In the genomic region with DNA sequence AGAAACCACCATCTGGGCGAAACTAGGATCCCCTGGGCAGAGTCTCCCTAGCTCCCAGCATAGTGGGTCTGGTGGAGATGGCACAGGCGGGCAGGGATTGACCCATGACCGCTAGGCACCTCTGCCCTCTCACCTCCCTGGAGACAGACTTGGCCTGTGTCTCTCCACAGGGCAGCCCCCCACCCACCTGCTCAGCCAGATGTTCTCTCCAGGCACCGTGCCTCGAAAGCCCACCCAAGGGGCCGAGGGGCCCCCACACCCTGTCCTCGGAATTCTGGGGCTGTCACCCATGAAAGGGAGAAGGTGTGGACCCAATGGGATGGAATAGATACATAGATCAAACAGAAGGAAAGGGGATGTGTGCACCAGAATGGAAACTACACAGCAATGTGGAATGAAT, we compare ENCODE assay signal across 14 cellular contexts.
DNase-seq lines count a peak whose midpoint lies in the region; ATAC-seq and TF ChIP-seq lines count a peak whose summit lies in the region.
"Had no signal": no experiment of that assay in that cellular context is flagged by ENCODE, and none has a peak within 500 bp of the region (broad histone marks: within the 10 kb centered on the region; RNA-seq: fewer than 3 reads in every experiment).

No MANE protein-coding gene starts in this region.

- no peak overlapping the region for H3K23ac ChIP-seq in neuronal stem cell (ENCODE audit: low read depth, low read length, poor library complexity)

- DNase-seq in H7, result peak; percentile 23
- peak; percentile 80 for DNase-seq in esophagus muscularis mucosa (ENCODE audit: extremely low spot score)
- no peak for DNase-seq in neuronal stem cell (ENCODE audit: low spot score)
- DNase-seq in NOMO-1 treated with DMSO at 0.1 percent for 48 hours (lab: John Stamatoyannopoulos, UW; ENCODE audit: unreplicated experiment), result no peak
- DNase-seq: CD4-positive, alpha-beta memory T cell; EL; GOT3; KBM-7 had no signal

- H3K4me3 ChIP-seq in BLaER1 treated with 17β-estradiol and CSF1 and Interleukin-3, amounts not matched to agents 10 nM and 100 nM, result no peak overlapping the region
- H3K4me3 ChIP-seq in H7 (ENCODE audit: insufficient read depth, low read depth, low read length) (no peak overlapping the region), esophagus muscularis mucosa (no peak overlapping the region), neuronal stem cell (ENCODE audit: low read length in 2 of 2) (no peak overlapping the region)
- H3K4me3 ChIP-seq: GM12878 had no signal

- no peak overlapping the region for H3K27ac ChIP-seq in BLaER1 treated with 17β-estradiol and CSF1 and Interleukin-3, amounts not matched to agents 10 nM and 100 nM
- H3K27ac ChIP-seq in esophagus muscularis mucosa (replicated peaks in 1 of 4), result no peak overlapping the region
- no peak overlapping the region for H3K27ac ChIP-seq in neuronal stem cell (replicated peaks; ENCODE audit: low read length)
- H3K27ac ChIP-seq: C4-2B had no signal

- no peaks in the 10 kb centered on the region for H4K20me1 ChIP-seq in BLaER1 treated with 17β-estradiol and CSF1 and Interleukin-3, amounts not matched to agents 10 nM and 100 nM

- no peak overlapping the region for H2BK12ac ChIP-seq in neuronal stem cell (ENCODE audit: low read length)

- peak overlapping the region in 9 of 11 experiments; percentile 12 to 65 (median 54); a peak in 16 of 22 replicates for H3K4me2 ChIP-seq in BLaER1 treated with 17β-estradiol and CSF1 and Interleukin-3, amounts not matched to agents 10 nM and 100 nM
- H3K4me2 ChIP-seq in neuronal stem cell (ENCODE audit: insufficient read depth, low read length, poor library complexity, severe bottlenecking), result no peak overlapping the region

- ATAC-seq in HG02763 (IDR thresholded peaks at IDR 0.05; ENCODE audit: unreplicated experiment) (no peak), GM21723 (IDR thresholded peaks at IDR 0.05; ENCODE audit: unreplicated experiment) (no peak)
- ATAC-seq: GM12878, HepG2 had no signal

- H3K27me3 ChIP-seq in BLaER1 treated with 17β-estradiol and CSF1 and Interleukin-3, amounts not matched to agents 10 nM and 100 nM, result no peaks in the 10 kb centered on the region
- H3K27me3 ChIP-seq in H7 (ENCODE audit: control insufficient read depth, insufficient read depth, low read length), result no peaks in the 10 kb centered on the region
- H3K27me3 ChIP-seq in esophagus muscularis mucosa, result peaks cover 0 to 47% (median 0%) of the 10 kb centered on the region in 4 donors
- H3K27me3 ChIP-seq in neuronal stem cell (ENCODE audit: control insufficient read depth in 3 of 3, insufficient read depth in 3 of 3, low read depth in 1 of 3, low read length in 3 of 3), result no peaks in the 10 kb centered on the region

- no peak overlapping the region for H2AFZ ChIP-seq in neuronal stem cell (ENCODE audit: low read length)

- TF ChIP-seq CTCF in esophagus muscularis mucosa (IDR thresholded peaks at IDR 0.05), result no peak

- WGBS in esophagus muscularis mucosa, result 69% methylated on average over 2 of the region's 7 CpGs
- no CpG with 5 or more reads among the region's 7 CpGs for WGBS in neuronal stem cell (ENCODE audit: extremely low coverage in 2 of 2, insufficient read length in 2 of 2, insufficient replicate concordance in 1 of 2), 2 donors

- no peak overlapping the region for H4K8ac ChIP-seq in neuronal stem cell (ENCODE audit: low read depth, low read length)

- H3K4me1 ChIP-seq in BLaER1 treated with 17β-estradiol and CSF1 and Interleukin-3, amounts not matched to agents 10 nM and 100 nM, result peaks cover 32 to 75% (median 63%) of the 10 kb centered on the region in 10 experiments
- H3K4me1 ChIP-seq in esophagus muscularis mucosa (no peaks in the 10 kb centered on the region), neuronal stem cell (ENCODE audit: control insufficient read depth in 2 of 2, insufficient read depth in 1 of 2, low read depth in 1 of 2, low read length in 2 of 2) (peaks cover 0 to 4% of the 10 kb centered on the region in 2 donors)

- H2BK120ac ChIP-seq in neuronal stem cell (ENCODE audit: low read depth, low read length), result no peak overlapping the region

- peak overlapping the region; percentile 53 for H2BK15ac ChIP-seq in neuronal stem cell (ENCODE audit: low read length)

- no peak overlapping the region for H4K91ac ChIP-seq in neuronal stem cell (ENCODE audit: low read depth, low read length, poor library complexity)

- no peaks in the 10 kb centered on the region for H3K79me1 ChIP-seq in neuronal stem cell (ENCODE audit: low read depth, low read length)

- TF ChIP-seq EP300 in esophagus muscularis mucosa (IDR thresholded peaks at IDR 0.05), result no peak

- peak overlapping the region; percentile 40 for H3K14ac ChIP-seq in neuronal stem cell (ENCODE audit: low read length)

- no peaks in the 10 kb centered on the region for H3K36me3 ChIP-seq in BLaER1 treated with 17β-estradiol and CSF1 and Interleukin-3, amounts not matched to agents 10 nM and 100 nM
- H3K36me3 ChIP-seq in H7 (replicated peaks; ENCODE audit: control insufficient read depth, insufficient read depth, low read length), result no peaks in the 10 kb centered on the region
- no peaks in the 10 kb centered on the region for H3K36me3 ChIP-seq in esophagus muscularis mucosa
- no peaks in the 10 kb centered on the region for H3K36me3 ChIP-seq in neuronal stem cell (replicated peaks in 1 of 2; ENCODE audit: control insufficient read depth in 2 of 2, insufficient read depth in 2 of 2, low read length in 2 of 2)

- no peak overlapping the region for H2AK5ac ChIP-seq in neuronal stem cell (ENCODE audit: low read depth, low read length)

- no peak overlapping the region for H3K18ac ChIP-seq in neuronal stem cell (ENCODE audit: low read length)

- H3K9me3 ChIP-seq in BLaER1 treated with 17β-estradiol and CSF1 and Interleukin-3, amounts not matched to agents 10 nM and 100 nM (replicated peaks in 1 of 11), result no peaks in the 10 kb centered on the region
- no peaks in the 10 kb centered on the region for H3K9me3 ChIP-seq in esophagus muscularis mucosa
- peaks cover 0 to 4% of the 10 kb centered on the region in 2 donors for H3K9me3 ChIP-seq in neuronal stem cell (replicated peaks in 1 of 2; ENCODE audit: control insufficient read depth in 2 of 2, insufficient read depth in 1 of 2, low read depth in 1 of 2, low read length in 2 of 2)

- H3K4ac ChIP-seq in neuronal stem cell (ENCODE audit: low read length), result no peak overlapping the region

- intact Hi-C loops in esophagus muscularis mucosa (cut with DNase I), result no loop called here

- H2BK5ac ChIP-seq in neuronal stem cell (ENCODE audit: low read length), result no peak overlapping the region

- TF ChIP-seq POLR2A in esophagus muscularis mucosa (IDR thresholded peaks at IDR 0.05; ENCODE audit: low read depth), result no peak

- H3K9ac ChIP-seq in BLaER1 treated with 17β-estradiol and CSF1 and Interleukin-3, amounts not matched to agents 10 nM and 100 nM, result no peak overlapping the region
- no peak overlapping the region for H3K9ac ChIP-seq in neuronal stem cell (ENCODE audit: low read depth, low read length, poor library complexity)

Comparison
In these comparisons a context has a peak if more than half of its experiments do, and no peak if none do; other contexts are left out.
1. DNase-seq: peak in H7 (single experiment) and esophagus muscularis mucosa (single experiment); none in neuronal stem cell (single experiment) and NOMO-1 treated with DMSO at 0.1 percent for 48 hours (single experiment).